Comparison of ENCODE assay signal across 11 cellular contexts in genomic region chr2:125870746-125871145, GRCh38.
"Had no signal": no experiment of that assay in that cellular context is flagged by ENCODE, and none has a peak within 500 bp of the region (broad histone marks: within the 10 kb centered on the region; RNA-seq: fewer than 3 reads in every experiment).

No MANE protein-coding gene starts in this region.

- H3K4me2 ChIP-seq: KMS-11 had no signal

- H3K4me3 ChIP-seq: GM23248, HAP-1 had no signal

- H3K36me3 Mint-ChIP-seq: IgD-negative memory B cell had no signal

- H3K4me1 Mint-ChIP-seq: IgD-negative memory B cell had no signal

- ATAC-seq: HCT116, HepG2 had no signal

- H3K9ac ChIP-seq: GM23248, KMS-11 had no signal

- H3K4me1 ChIP-seq: HAP-1 had no signal

- H3K27ac Mint-ChIP-seq: HFFc6, IgD-negative memory B cell had no signal

- H3K4me3 Mint-ChIP-seq: HFFc6, IgD-negative memory B cell had no signal

- H3K27me3 Mint-ChIP-seq: IgD-negative memory B cell had no signal

- H3K36me3 ChIP-seq: HAP-1 had no signal

- DNase-seq: GM23248, GOT3, H7, HFFc6, KBM-7 had no signal

- H3K27ac ChIP-seq: GM23248, HL-60, KMS-11 had no signal

- H2AFZ ChIP-seq: GM23248 had no signal
